In genomic region chr12:65546528-65546927, GRCh38 we compare ENCODE assay signal across 27 cellular contexts.
"Had no signal": no experiment of that assay in that cellular context is flagged by ENCODE, and none has a peak within 500 bp of the region (broad histone marks: within the 10 kb centered on the region; RNA-seq: fewer than 3 reads in every experiment).

No MANE protein-coding gene starts in this region.

- H3K9me3 ChIP-seq: lower lobe of right lung, neutrophil, psoas muscle, sigmoid colon, stomach, testis, thyroid gland, transverse colon, upper lobe of left lung, vagina had no signal

- H3K27ac ChIP-seq: hepatocyte, lower lobe of right lung, neural progenitor cell, neutrophil, parathyroid adenoma, psoas muscle, sigmoid colon, stomach, testis, thyroid gland, transverse colon, upper lobe of left lung, vagina had no signal

- ATAC-seq: lower lobe of right lung; natural killer cell; psoas muscle; stimulated activated memory B cell treated with anti-CD40 and anti-IgM and Interleukin-4, amounts not matched to agents 10 μg/mL and 1 μg/mL and 100 μg/mL, for 72 hours had no signal

- H3K4me3 ChIP-seq: hepatocyte, lower lobe of right lung, neural progenitor cell, psoas muscle, sigmoid colon, stomach, testis, thyroid gland, transverse colon, upper lobe of left lung, vagina had no signal

- H2AFZ ChIP-seq: hepatocyte, neural progenitor cell, parathyroid adenoma had no signal

- H3K27me3 ChIP-seq: hepatocyte, neural progenitor cell, neutrophil, sigmoid colon, stomach, testis, thyroid gland, transverse colon, upper lobe of left lung, vagina had no signal

- H3K9ac ChIP-seq: neural progenitor cell, parathyroid adenoma had no signal

- H3K4me1 ChIP-seq: lower lobe of right lung, neural progenitor cell, parathyroid adenoma, psoas muscle, sigmoid colon, stomach, testis, thyroid gland, transverse colon, upper lobe of left lung, vagina had no signal

- H3K4me2 ChIP-seq: hepatocyte, neural progenitor cell had no signal

- H3K36me3 ChIP-seq: lower lobe of right lung, neural progenitor cell, neutrophil, sigmoid colon, stomach, thyroid gland, transverse colon, upper lobe of left lung, vagina had no signal

- DNase-seq: islet precursor cell; lower lobe of right lung; mammary epithelial cell; mesenchymal stem cell; naive B cell; natural killer cell; nephron progenitor cell; occipital lobe; sigmoid colon; small intestine; stimulated activated CD4-positive, alpha-beta T cell treated with anti-CD3 and anti-CD28 coated beads, Interleukin-1b, Interleukin-23, amount 100 ng/mL, for 48 hours; stimulated activated CD4-positive, alpha-beta T cell treated with anti-CD3 and anti-CD28 coated beads, Interleukin-2, amount 100 ng/mL, for 48 hours; stimulated activated CD4-positive, alpha-beta T cell treated with anti-CD3 and anti-CD28 coated beads, Interleukin-4, amount 100 ng/mL, for 4 hours; stimulated activated CD8-positive, alpha-beta memory T cell treated with anti-CD3 and anti-CD28 coated beads, Interleukin-4, amount 100 ng/mL, for 48 hours; stimulated activated naive CD4-positive, alpha-beta T cell treated with Interleukin-2 at 50 U/mL for 16 hours; stomach; testis; thyroid gland; transverse colon; upper lobe of left lung had no signal
